1 cellular context compared by ENCODE assay signal in genomic region chrX:130793966-130794365, GRCh38.
TF ChIP-seq lines count a peak whose summit lies in the region.

No MANE protein-coding gene starts in this region.

TF ChIP-seq in GM12878, 131 proteins besides CTCF, POLR2A, EP300 and RAD21 (continued from another document):
- no peak for TF ChIP-seq NFXL1 (IDR thresholded peaks at IDR 0.05; ENCODE audit: borderline replicate concordance)
- no peak for TF ChIP-seq JUND (IDR thresholded peaks at IDR 0.05; ENCODE audit: low read depth, low read length)
- TF ChIP-seq WRNIP1 (IDR thresholded peaks at IDR 0.05; ENCODE audit: borderline replicate concordance, low read depth, low read length): no peak
- no peak for TF ChIP-seq KDM1A (IDR thresholded peaks at IDR 0.05; ENCODE audit: borderline replicate concordance)
- TF ChIP-seq ZBTB11 (CRISPR knock-in tag; IDR thresholded peaks at IDR 0.05): no peak
